ENCODE assay signal across 16 cellular contexts in genomic region chr14:82313889-82314288, GRCh38.
DNase-seq lines count a peak whose midpoint lies in the region; ATAC-seq and TF ChIP-seq lines count a peak whose summit lies in the region.
"Had no signal": no experiment of that assay in that cellular context is flagged by ENCODE, and none has a peak within 500 bp of the region (broad histone marks: within the 10 kb centered on the region; RNA-seq: fewer than 3 reads in every experiment).

No MANE protein-coding gene starts in this region.

- intact Hi-C loops in ascending aorta (cut with DNase I): no loop called here

- H3K27ac ChIP-seq in ascending aorta: no peak overlapping the region

- no peaks in the 10 kb centered on the region for H3K27me3 ChIP-seq in ascending aorta

- no peak overlapping the region for H3K4me3 ChIP-seq in ascending aorta
- H3K4me3 ChIP-seq: mucosa of descending colon had no signal

- TF ChIP-seq CTCF in ascending aorta (IDR thresholded peaks at IDR 0.05): no peak

- no peaks in the 10 kb centered on the region for H3K36me3 ChIP-seq in ascending aorta

- ATAC-seq in HG02973 (IDR thresholded peaks at IDR 0.05; ENCODE audit: unreplicated experiment) (no peak), HG03439 (IDR thresholded peaks at IDR 0.05; ENCODE audit: unreplicated experiment) (no peak)
- ATAC-seq: effector memory CD8-positive, alpha-beta T cell; mucosa of descending colon; T-helper 17 cell had no signal

- H3K4me1 ChIP-seq in ascending aorta: peaks cover 0 to 2% of the 10 kb centered on the region in 2 donors
- H3K4me1 ChIP-seq: Caco-2 had no signal

- peaks cover 0 to 3% of the 10 kb centered on the region in 2 donors for H3K9me3 ChIP-seq in ascending aorta
- H3K9me3 ChIP-seq: Caco-2 had no signal

- DNase-seq in DMS53 (lab: John Stamatoyannopoulos, UW) (peak; percentile 60), NCI-H187 treated with DMSO at 0.1 percent for 48 hours (lab: John Stamatoyannopoulos, UW) (peak; percentile 9), NCI-H748 treated with DMSO at 0.1 percent for 48 hours (lab: John Stamatoyannopoulos, UW) (peak; percentile 100), globus pallidus (ENCODE audit: low spot score) (peak; percentile 4), EL (no peak), ascending aorta (ENCODE audit: low spot score in 2 of 2) (no peak)
- DNase-seq: amniotic stem cell; effector memory CD8-positive, alpha-beta T cell; HCEC 1CT; MM.1S; mucosa of descending colon; stimulated activated CD4-positive, alpha-beta T cell treated with anti-CD3 and anti-CD28 coated beads, Interleukin-2, amount 100 ng/mL, for 48 hours; T-helper 17 cell had no signal

Comparison
In these comparisons a context has a peak if more than half of its experiments do, and no peak if none do; other contexts are left out.
1. DNase-seq: peak in DMS53 (single experiment), NCI-H187 treated with DMSO at 0.1 percent for 48 hours (single experiment), NCI-H748 treated with DMSO at 0.1 percent for 48 hours (single experiment) and globus pallidus (single experiment); none in EL (single experiment) and ascending aorta (0 of 2).